ENCODE assay signal across 24 cellular contexts in genomic region chr5:163838738-163839137, GRCh38.
"Had no signal": no experiment of that assay in that cellular context is flagged by ENCODE, and none has a peak within 500 bp of the region (broad histone marks: within the 10 kb centered on the region; RNA-seq: fewer than 3 reads in every experiment).

No MANE protein-coding gene starts in this region.

- H3K9me3 ChIP-seq: ascending aorta, MG63 had no signal

- H3K4me3 ChIP-seq: ascending aorta, MG63, PC-9 had no signal

- H3K9ac ChIP-seq: KMS-11 had no signal

- H3K4me1 ChIP-seq: ascending aorta had no signal

- H3K4me2 ChIP-seq: KMS-11, PC-9 had no signal

- H3K27me3 ChIP-seq: ascending aorta, MG63 had no signal

- H3K36me3 ChIP-seq: ascending aorta, MG63 had no signal

- H2AFZ ChIP-seq: PC-9 had no signal

- H3K27ac ChIP-seq: ascending aorta, KMS-11, PC-9 had no signal

- ATAC-seq: activated CD8-positive, alpha-beta memory T cell treated with anti-CD3 and anti-CD28 coated beads, Interleukin-2, amount 10 ng/mL, durations not matched to agents 7 days and 5 days; T-helper 17 cell had no signal

- DNase-seq: activated B cell treated with CpG ODN at 0.5 μM for 24 hours; activated CD4-positive, alpha-beta T cell treated with anti-CD3 and anti-CD28 coated beads for 1 hour; activated CD4-positive, alpha-beta T cell treated with anti-CD3 and anti-CD28 coated beads, Interleukin-2, amount 10 ng/mL, durations not matched to agents 24 days and 14 days; activated CD4-positive, alpha-beta T cell treated with anti-CD3 and anti-CD28 coated beads, Interleukin-2, amount 50 U/mL, for 48 hours; activated CD8-positive, alpha-beta memory T cell treated with anti-CD3 and anti-CD28 coated beads, Interleukin-2, amount 10 ng/mL, durations not matched to agents 7 days and 5 days; activated effector memory CD4-positive, alpha-beta T cell treated with Interleukin-2 at 50 U/mL for 16 hours; activated naive CD4-positive, alpha-beta T cell; activated T-cell treated with anti-CD3 and anti-CD28 coated beads, Interleukin-2, amount 50 U/mL, for 24 hours; amniotic stem cell; cerebellar nuclear complex; MG63; MV-4-11; NCI-H1092 treated with DMSO at 0.1 percent for 48 hours; NCI-H1417 treated with DMSO at 0.1 percent for 48 hours; NCI-H1694; NCI-H2029 treated with DMSO at 0.1 percent for 48 hours; NCI-H446; NCI-H524; PC-9; SIG-M5; T-helper 17 cell; T-helper 9 cell had no signal
